24 cellular contexts compared by ENCODE assay signal in the genomic region with DNA sequence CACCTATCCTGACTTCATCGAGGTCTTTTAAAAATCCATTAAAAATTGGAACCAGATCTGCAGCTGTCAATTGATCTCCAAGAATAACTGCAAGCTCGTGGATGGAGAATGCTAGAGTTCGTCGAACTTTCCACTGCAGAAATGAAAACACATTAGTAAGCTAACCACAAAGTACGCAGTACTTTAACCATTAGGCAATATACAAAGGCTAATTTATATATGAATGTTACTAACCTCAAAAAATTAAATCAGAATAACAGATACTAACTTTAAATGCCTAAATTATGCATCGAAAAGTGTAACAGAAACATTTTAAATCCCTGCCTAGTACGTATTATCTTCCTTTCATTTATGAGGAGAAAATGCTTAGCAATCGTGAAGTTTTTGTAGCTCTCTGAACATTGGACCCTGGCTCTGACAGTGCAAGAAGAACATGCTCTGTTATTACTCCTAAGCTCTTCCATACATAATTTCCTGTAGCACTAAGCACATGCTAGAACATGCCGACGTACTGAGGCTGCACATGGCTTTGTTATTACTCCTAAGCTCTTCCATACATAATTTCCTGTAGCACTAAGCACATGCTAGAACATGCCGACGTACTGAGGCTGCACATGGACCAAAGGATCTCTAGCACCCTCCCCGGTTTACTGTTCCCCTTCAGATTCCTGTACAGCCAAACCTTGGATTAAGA.
"Had no signal": no experiment of that assay in that cellular context is flagged by ENCODE, and none has a peak within 500 bp of the region (broad histone marks: within the 10 kb centered on the region; RNA-seq: fewer than 3 reads in every experiment).

No MANE protein-coding gene starts in this region.

- H3K4me3 ChIP-seq: adrenal gland, gastrocnemius medialis, lung, pancreas, psoas muscle, right atrium auricular region, thyroid gland, upper lobe of right lung had no signal

- H3K9me3 ChIP-seq: adrenal gland, gastrocnemius medialis, pancreas, psoas muscle, right atrium auricular region, thyroid gland, upper lobe of right lung had no signal

- H3K4me1 ChIP-seq: gastrocnemius medialis, pancreas, psoas muscle, right atrium auricular region, upper lobe of right lung had no signal

- FAIRE-seq: islet of Langerhans, pancreas had no signal

- DNase-seq: activated naive CD4-positive, alpha-beta T cell; activated T-cell treated with anti-CD3 and anti-CD28 coated beads, Interleukin-2, amount 50 U/mL, for 24 hours; adrenal gland; cortex of kidney; endodermal cell; erythroblast; gastrocnemius medialis; hippocampal formation; left colon; midbrain; natural killer cell; pancreas; psoas muscle; stimulated activated CD4-positive, alpha-beta T cell treated with anti-CD3 and anti-CD28 coated beads, Interleukin-12 subunit alpha, Interleukin-12 subunit beta, amount 100 ng/mL, for 4 hours; stimulated activated CD4-positive, alpha-beta T cell treated with anti-CD3 and anti-CD28 coated beads, Interleukin-4, amount 100 ng/mL, for 4 hours; stimulated activated naive CD8-positive, alpha-beta T cell treated with anti-CD3 and anti-CD28 coated beads, Interleukin-15, Interleukin-2, amounts not matched to agents 100 U/mL and 50 U/mL, for 24 hours; substantia nigra; T1000; thyroid gland; upper lobe of right lung had no signal

- H3K27ac ChIP-seq: adrenal gland, gastrocnemius medialis, pancreas, psoas muscle, right atrium auricular region, thyroid gland, upper lobe of right lung had no signal

- ATAC-seq: gastrocnemius medialis; left colon; natural killer cell; pancreas; psoas muscle; stimulated activated naive CD8-positive, alpha-beta T cell treated with anti-CD3 and anti-CD28 coated beads, Interleukin-15, Interleukin-2, amounts not matched to agents 100 U/mL and 50 U/mL, for 24 hours; upper lobe of right lung; WTC11 had no signal

- H3K27me3 ChIP-seq: adrenal gland, gastrocnemius medialis, pancreas, right atrium auricular region, thyroid gland, upper lobe of right lung had no signal
